Comparison of ENCODE assay signal across 15 cellular contexts in genomic region chr6:53523511-53524454, GRCh38. TPM values are rescaled to one million over a fixed set of nuclear protein-coding genes. Genes with fewer than 3 reads are reported as not detected.
DNase-seq lines count a peak whose midpoint lies in the region; ATAC-seq and TF ChIP-seq lines count a peak whose summit lies in the region.
"Had no signal": no experiment of that assay in that cellular context is flagged by ENCODE, and none has a peak within 500 bp of the region (broad histone marks: within the 10 kb centered on the region; RNA-seq: fewer than 3 reads in every experiment).

No MANE protein-coding gene starts in this region.

- H3K4me3 ChIP-seq in gastroesophageal sphincter (no peak overlapping the region), rectal smooth muscle tissue (ENCODE audit: low read length) (no peak overlapping the region), mesendoderm (ENCODE audit: low read length) (no peak overlapping the region)

- H3K23ac ChIP-seq in mesendoderm (ENCODE audit: low read length) = no peak overlapping the region

- TF ChIP-seq CTCF in C4-2B (conservative IDR thresholded peaks at IDR 0.05) (no peak), gastroesophageal sphincter (IDR thresholded peaks at IDR 0.05) (no peak)

- H3K27me3 ChIP-seq in gastroesophageal sphincter = no peaks in the 10 kb centered on the region
- no peaks in the 10 kb centered on the region for H3K27me3 ChIP-seq in rectal smooth muscle tissue (ENCODE audit: control insufficient read depth, insufficient read depth, low read length)
- H3K27me3 ChIP-seq in mesendoderm (ENCODE audit: insufficient read depth, low read length, poor library complexity) = no peaks in the 10 kb centered on the region

- H4K8ac ChIP-seq in mesendoderm (ENCODE audit: low read depth, low read length) = no peak overlapping the region

- no peak overlapping the region for H2BK15ac ChIP-seq in mesendoderm (replicated peaks; ENCODE audit: low read depth)

- H3K79me1 ChIP-seq in mesendoderm (ENCODE audit: low read length) = peaks cover 10% of the 10 kb centered on the region

- 22 to 49% methylated on average over 6 to 8 of the region's 8 CpGs for WGBS in gastroesophageal sphincter (ENCODE audit: low coverage in 1 of 2), 2 donors
- whole genome bisulfite sequencing in mesendoderm (ENCODE audit: extremely low coverage, insufficient coverage, low lambda C conversion rate) = no CpG with 5 or more reads among the region's 8 CpGs

- no peak overlapping the region for H3K4ac ChIP-seq in mesendoderm (ENCODE audit: low read depth, low read length)

- no peak for TF ChIP-seq EP300 in gastroesophageal sphincter (IDR thresholded peaks at IDR 0.05)

- H3K56ac ChIP-seq in mesendoderm (ENCODE audit: low read length) = no peak overlapping the region

- no peak for DNase-seq in mesendoderm
- no peak for DNase-seq in DMS114 treated with DMSO at 0.1 percent for 48 hours (lab: John Stamatoyannopoulos, UW; ENCODE audit: unreplicated experiment)
- DNase-seq: COR-L47; NCI-H2081 treated with DMSO at 0.1 percent for 48 hours; NCI-H82; RPMI8226; stimulated activated naive B cell treated with anti-CD40 and anti-IgM and Interleukin-4, amounts not matched to agents 10 μg/mL and 1 μg/mL and 100 μg/mL, for 72 hours; T-helper 1 cell had no signal

- H3K79me2 ChIP-seq in mesendoderm (ENCODE audit: control insufficient read depth, insufficient read depth, low read length) = peaks cover 12% of the 10 kb centered on the region

- H3K9ac ChIP-seq in rectal smooth muscle tissue (ENCODE audit: low read length) = no peak overlapping the region
- H3K9ac ChIP-seq in mesendoderm (ENCODE audit: low read length) = no peak overlapping the region

- H3K4me1 ChIP-seq in gastroesophageal sphincter = peaks cover 3 to 69% (median 29%) of the 10 kb centered on the region in 3 donors
- H3K4me1 ChIP-seq in rectal smooth muscle tissue (ENCODE audit: control insufficient read depth, insufficient read depth, low read length) = peaks cover 21% of the 10 kb centered on the region
- H3K4me1 ChIP-seq in mesendoderm (ENCODE audit: control insufficient read depth, low read depth, low read length) = peaks cover 6% of the 10 kb centered on the region

- H2BK120ac ChIP-seq in mesendoderm (ENCODE audit: low read depth, low read length) = no peak overlapping the region

- no peak overlapping the region for H4K5ac ChIP-seq in mesendoderm (ENCODE audit: low read length)

- peaks cover 0 to 22% of the 10 kb centered on the region in 2 donors for H3K36me3 ChIP-seq in gastroesophageal sphincter
- no peaks in the 10 kb centered on the region for H3K36me3 ChIP-seq in rectal smooth muscle tissue (ENCODE audit: control insufficient read depth, insufficient read depth, low read length)
- no peaks in the 10 kb centered on the region for H3K36me3 ChIP-seq in mesendoderm (ENCODE audit: control insufficient read depth, insufficient read depth, low read length)

- TF ChIP-seq POLR2A in gastroesophageal sphincter (IDR thresholded peaks at IDR 0.05) = no peak

- H2BK5ac ChIP-seq in mesendoderm (ENCODE audit: low read length) = no peak overlapping the region

- H3K9me3 ChIP-seq in gastroesophageal sphincter = no peaks in the 10 kb centered on the region

- H3K27ac ChIP-seq in C4-2B (peak overlapping the region; percentile 68), gastroesophageal sphincter (peak overlapping the region; percentile 49 to 79 (median 66)), rectal smooth muscle tissue (ENCODE audit: low read depth, low read length) (peak overlapping the region; percentile 11), mesendoderm (ENCODE audit: low read depth, low read length) (no peak overlapping the region)

- ATAC-seq in SK-N-SH treated with all-trans-retinoic acid at 6 μM for 48 hours (peak; percentile 56; the same call in 2 of the 3 replicates), gastroesophageal sphincter (no peak), GM18867 (IDR thresholded peaks at IDR 0.05; ENCODE audit: unreplicated experiment) (no peak), GM21526 (IDR thresholded peaks at IDR 0.05; ENCODE audit: low FRiP score, unreplicated experiment) (no peak)
- ATAC-seq: activated CD4-positive, CD25-positive, alpha-beta regulatory T cell treated with anti-CD3 and anti-CD28 coated beads, Interleukin-2, amount 50 U/mL, for 24 hours; stimulated activated naive B cell treated with anti-CD40 and anti-IgM and Interleukin-4, amounts not matched to agents 10 μg/mL and 1 μg/mL and 100 μg/mL, for 72 hours had no signal

- H2AK5ac ChIP-seq in mesendoderm (ENCODE audit: low read length) = no peak overlapping the region

- H3K4me2 ChIP-seq in mesendoderm (ENCODE audit: low read length) = no peak overlapping the region

- H3K18ac ChIP-seq in mesendoderm (ENCODE audit: low read length) = no peak overlapping the region

TF ChIP-seq in SK-N-SH treated with all-trans-retinoic acid at 6 μM for 48 hours, 23 proteins besides CTCF, POLR2A, EP300 and RAD21:
- TF ChIP-seq SNAI2 (CRISPR knock-in tag; IDR thresholded peaks at IDR 0.05) (0 out of 2 replicates have a peak, but pooled peaks have one; percentile 26), ZFP30 (CRISPR knock-in tag; IDR thresholded peaks at IDR 0.05) (peak; percentile 50), PATZ1 (CRISPR knock-in tag; IDR thresholded peaks at IDR 0.05; ENCODE audit: borderline replicate concordance) (no peak)

RNA-seq across cellular contexts. Expression of gene GCLC, which starts 21.1 kb away (rescaled TPM):
- 10 to 100 TPM; 63.5 to 84.3 (median 71.7) TPM for total RNA-seq in gastroesophageal sphincter
- polyA plus RNA-seq in mesendoderm (2013, experiment 1 of 2) = 30.6 TPM
- 30.7 TPM for polyA plus RNA-seq in mesendoderm (2013, experiment 2 of 2)
